Comparison of ENCODE assay signal across 28 cellular contexts in the genomic region with DNA sequence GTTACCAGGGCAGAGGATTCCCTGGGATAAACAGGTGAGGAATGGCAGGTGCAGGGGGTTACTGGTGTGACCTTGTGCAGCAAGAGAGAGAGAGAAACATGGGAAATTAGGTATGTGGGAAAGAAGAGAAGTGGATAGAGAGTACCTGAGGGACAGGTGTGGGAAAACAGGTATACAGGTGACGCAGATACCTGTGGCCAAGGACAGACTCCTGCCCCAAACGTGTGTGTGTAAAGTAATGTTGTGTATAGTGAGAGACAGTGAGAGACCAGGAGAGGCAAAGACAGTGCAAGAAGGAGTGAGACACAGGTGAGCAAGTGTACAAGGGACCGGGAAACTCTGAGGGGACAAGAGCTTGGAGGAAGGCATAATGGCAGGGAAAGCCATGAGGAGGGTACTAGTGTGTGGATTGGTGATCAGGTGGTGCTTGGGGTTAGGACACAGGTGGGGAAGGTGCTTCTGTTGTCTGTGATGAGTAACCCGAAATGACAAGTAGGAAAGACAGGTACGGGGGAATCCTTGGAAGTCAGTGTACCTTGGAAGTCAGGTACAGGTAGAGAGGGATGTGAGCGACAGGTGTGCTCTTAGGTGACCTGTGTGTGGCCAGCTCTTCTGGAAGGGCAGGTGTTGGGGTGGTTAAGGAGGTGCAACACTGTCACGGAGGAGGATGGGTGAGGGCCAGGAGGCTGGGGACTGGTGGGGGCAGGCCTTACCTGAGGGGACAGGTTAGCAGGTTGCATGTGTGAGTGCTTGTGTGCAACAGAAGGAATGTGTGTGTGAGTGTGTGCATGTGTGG.
"Had no signal": no experiment of that assay in that cellular context is flagged by ENCODE, and none has a peak within 500 bp of the region (broad histone marks: within the 10 kb centered on the region; RNA-seq: fewer than 3 reads in every experiment).

No MANE protein-coding gene starts in this region.

- H3K27ac ChIP-seq: breast epithelium, colonic mucosa, dorsolateral prefrontal cortex, esophagus muscularis mucosa, gastroesophageal sphincter, neural progenitor cell, sigmoid colon, transverse colon, uterus had no signal

- DNase-seq: activated CD4-positive, alpha-beta memory T cell treated with anti-CD3 and anti-CD28 coated beads for 36 hours; activated CD4-positive, alpha-beta T cell treated with anti-CD3 and anti-CD28 coated beads for 4 hours; activated effector memory CD4-positive, alpha-beta T cell treated with Interleukin-2 at 50 U/mL for 16 hours; activated naive CD4-positive, alpha-beta T cell treated with anti-CD3 and anti-CD28 coated beads for 36 hours; activated naive CD8-positive, alpha-beta T cell treated with anti-CD3 and anti-CD28 coated beads, Interleukin-2, amount 10 ng/mL, durations not matched to agents 7 days and 5 days; activated T-cell treated with anti-CD3 and anti-CD28 coated beads, Interleukin-2, amount 50 U/mL, for 72 hours; amniotic stem cell; colonic mucosa; dorsolateral prefrontal cortex; effector memory CD8-positive, alpha-beta T cell; head of caudate nucleus; left ventricle myocardium superior; mammary epithelial cell; naive thymus-derived CD8-positive, alpha-beta T cell; sigmoid colon; stimulated activated CD4-positive, alpha-beta T cell treated with anti-CD3 and anti-CD28 coated beads, Interleukin-2, amount 100 ng/mL, for 48 hours; stimulated activated CD8-positive, alpha-beta memory T cell treated with anti-CD3 and anti-CD28 coated beads, Interleukin-4, amount 100 ng/mL, for 48 hours; stimulated activated naive B cell treated with anti-CD40 and anti-IgM and Interleukin-4, amounts not matched to agents 10 μg/mL and 1 μg/mL and 100 μg/mL, for 72 hours; transverse colon; uterus had no signal

- ATAC-seq: activated T-cell treated with anti-CD3 and anti-CD28 coated beads, Interleukin-2, amount 50 U/mL, for 72 hours; effector memory CD8-positive, alpha-beta T cell; gastroesophageal sphincter; left ventricle myocardium superior; naive thymus-derived CD8-positive, alpha-beta T cell; stimulated activated naive B cell treated with anti-CD40 and anti-IgM and Interleukin-4, amounts not matched to agents 10 μg/mL and 1 μg/mL and 100 μg/mL, for 72 hours; WTC11 had no signal

- FAIRE-seq: endothelial cell of umbilical vein, islet of Langerhans had no signal

- H3K4me3 ChIP-seq: breast epithelium, colonic mucosa, dorsolateral prefrontal cortex, esophagus muscularis mucosa, gastroesophageal sphincter, neural progenitor cell, sigmoid colon, smooth muscle cell, transverse colon, uterus had no signal

- H3K9me3 ChIP-seq: breast epithelium, colonic mucosa, esophagus muscularis mucosa, gastroesophageal sphincter, sigmoid colon, transverse colon, uterus had no signal

- H3K36me3 ChIP-seq: breast epithelium, colonic mucosa, esophagus muscularis mucosa, gastroesophageal sphincter, neural progenitor cell, sigmoid colon, transverse colon, uterus had no signal
